8 cellular contexts compared by ENCODE assay signal in genomic region chr7:74355091-74355490, GRCh38.
A peak's percentile ranks its signal among the peaks of the same experiment; 100 is the strongest.
DNase-seq lines count a peak whose midpoint lies in the region; ATAC-seq and TF ChIP-seq lines count a peak whose summit lies in the region.

No MANE protein-coding gene starts in this region.

- no peak for TF ChIP-seq POLR2A in adrenal gland (IDR thresholded peaks at IDR 0.05)

- H3K9me3 ChIP-seq in adrenal gland (replicated peaks in 1 of 3): no peaks in the 10 kb centered on the region

- no peaks in the 10 kb centered on the region for H3K4me1 ChIP-seq in adrenal gland (replicated peaks in 1 of 2)

- H3K27me3 ChIP-seq in adrenal gland: no peaks in the 10 kb centered on the region
- no peaks in the 10 kb centered on the region for H3K27me3 ChIP-seq in kidney epithelial cell (ENCODE audit: control insufficient read depth, insufficient read depth, low read length)

- H3K27ac ChIP-seq in adrenal gland: no peak overlapping the region

- no peak for ATAC-seq in GM18519 (IDR thresholded peaks at IDR 0.05; ENCODE audit: low FRiP score, unreplicated experiment)
- no peak for ATAC-seq in GM21825 (IDR thresholded peaks at IDR 0.05; ENCODE audit: unreplicated experiment)
- no peak for ATAC-seq in HG03442 (IDR thresholded peaks at IDR 0.05; ENCODE audit: unreplicated experiment)

- WGBS in adrenal gland, 4 donors: 74 to 84% (median 79%) methylated on average over 4 of the region's 4 CpGs

- peaks cover 0 to 13% of the 10 kb centered on the region in 2 donors for H3K36me3 ChIP-seq in adrenal gland (replicated peaks in 1 of 2)
- peaks cover 3% of the 10 kb centered on the region for H3K36me3 ChIP-seq in kidney epithelial cell (ENCODE audit: control insufficient read depth, insufficient read depth, low read length)

- H3K4me3 ChIP-seq in adrenal gland (no peak overlapping the region), kidney epithelial cell (ENCODE audit: low read depth, low read length) (no peak overlapping the region)

- intact Hi-C loops in adrenal gland (cut with DNase I): no loop called here

- DNase-seq in AG20443 (ENCODE audit: low spot score): peak; percentile 64
- DNase-seq in HT1080 (ENCODE audit: low read depth): peak; percentile 95
- peak in 6 of 7 donors; percentile 51 to 86 (median 73) for DNase-seq in adrenal gland
- DNase-seq in kidney epithelial cell (ENCODE audit: low read depth): peak; percentile 57
- DNase-seq in NCI-H128 (lab: John Stamatoyannopoulos, UW; ENCODE audit: unreplicated experiment): no peak

- TF ChIP-seq CTCF in adrenal gland (IDR thresholded peaks at IDR 0.05): no peak
- TF ChIP-seq CTCF in kidney epithelial cell (IDR thresholded peaks at IDR 0.05; ENCODE audit: insufficient read depth, low read length, poor library complexity, severe bottlenecking): no peak
